ENCODE assay signal across 1 cellular context in genomic region chr21:23245231-23245630, GRCh38.
TF ChIP-seq lines count a peak whose summit lies in the region.

No MANE protein-coding gene starts in this region.

TF ChIP-seq in HepG2, 621 proteins besides CTCF, POLR2A, EP300 and RAD21 (continued from another document):
- no peak for TF ChIP-seq AHDC1 (CRISPR knock-in tag; IDR thresholded peaks at IDR 0.05; ENCODE audit: borderline replicate concordance)
- TF ChIP-seq PRMT3 (CRISPR knock-in tag; IDR thresholded peaks at IDR 0.05; ENCODE audit: borderline replicate concordance, low read depth) = no peak
- TF ChIP-seq MAFF (IDR thresholded peaks at IDR 0.05; ENCODE audit: low read depth, low read length) = peak; percentile 51
- no peak for TF ChIP-seq ZBTB10 (CRISPR knock-in tag; IDR thresholded peaks at IDR 0.05; ENCODE audit: borderline replicate concordance)
- TF ChIP-seq MAFK (conservative IDR thresholded peaks at IDR 0.05 in 1 of 2, IDR thresholded peaks at IDR 0.05 in 1 of 2; ENCODE audit: low read length in 2 of 2) = peak; percentile 52 to 78; a peak in 3 of 4 replicates
